In genomic region chr4:182752158-182752910, GRCh38 we compare ENCODE assay signal across 1 cellular context.
TF ChIP-seq lines count a peak whose summit lies in the region.

No MANE protein-coding gene starts in this region.

TF ChIP-seq in SK-N-SH, 30 proteins besides CTCF, POLR2A, EP300 and RAD21 (continued from another document):
- TF ChIP-seq TEAD4 (IDR thresholded peaks at IDR 0.05; ENCODE audit: borderline replicate concordance, insufficient read depth), result peak; percentile 51; the same call in 1 of the 2 replicates
- 0 out of 2 replicates have a peak, but pooled peaks have one; percentile 11 for TF ChIP-seq RXRA (IDR thresholded peaks at IDR 0.05; ENCODE audit: borderline replicate concordance, low read depth)
- peak; percentile 51; the same call in 1 of the 2 replicates for TF ChIP-seq PBX3 (IDR thresholded peaks at IDR 0.05)
